Comparison of ENCODE assay signal across 1 cellular context in the genomic region with DNA sequence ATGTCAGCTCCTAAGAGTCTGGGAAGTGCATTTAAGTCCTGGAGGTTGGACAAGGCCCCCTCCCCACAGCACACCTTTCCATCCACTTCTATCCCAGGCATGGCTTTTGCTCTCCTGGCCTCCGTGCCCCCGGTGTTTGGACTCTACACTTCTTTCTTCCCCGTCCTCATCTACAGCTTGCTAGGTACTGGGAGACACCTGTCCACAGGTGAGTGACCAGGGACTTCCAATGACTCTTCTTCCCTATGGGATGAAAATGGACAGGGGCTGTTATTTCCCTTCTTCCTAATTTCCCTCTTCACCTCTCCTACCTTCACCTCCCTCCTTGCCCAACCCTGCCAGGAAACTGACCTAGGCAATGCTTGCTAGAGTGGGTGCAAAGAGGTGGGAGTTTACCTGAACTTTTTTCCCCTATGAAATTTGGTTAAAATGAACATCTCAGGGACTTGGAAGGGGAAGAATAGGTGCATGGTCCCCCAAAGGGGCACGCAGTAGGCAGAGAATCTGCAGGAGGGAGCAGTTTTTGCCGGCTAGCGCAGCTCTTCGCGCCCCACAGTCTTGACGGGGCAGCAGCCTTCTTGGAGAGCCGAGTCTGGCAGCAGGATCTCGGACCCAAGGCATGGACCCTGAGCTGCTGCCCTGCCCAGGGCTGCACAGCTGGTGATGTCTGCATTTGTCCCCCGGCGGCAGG.
TF ChIP-seq lines count a peak whose summit lies in the region.

No MANE protein-coding gene starts in this region.

TF ChIP-seq in A549, 52 proteins besides CTCF, POLR2A, EP300 and RAD21:
- TF ChIP-seq SMC3 (IDR thresholded peaks at IDR 0.05), result no peak
- TF ChIP-seq TFCP2L1 (CRISPR knock-in tag; IDR thresholded peaks at IDR 0.05), result no peak
